ENCODE assay signal across 1 cellular context in the genomic region with DNA sequence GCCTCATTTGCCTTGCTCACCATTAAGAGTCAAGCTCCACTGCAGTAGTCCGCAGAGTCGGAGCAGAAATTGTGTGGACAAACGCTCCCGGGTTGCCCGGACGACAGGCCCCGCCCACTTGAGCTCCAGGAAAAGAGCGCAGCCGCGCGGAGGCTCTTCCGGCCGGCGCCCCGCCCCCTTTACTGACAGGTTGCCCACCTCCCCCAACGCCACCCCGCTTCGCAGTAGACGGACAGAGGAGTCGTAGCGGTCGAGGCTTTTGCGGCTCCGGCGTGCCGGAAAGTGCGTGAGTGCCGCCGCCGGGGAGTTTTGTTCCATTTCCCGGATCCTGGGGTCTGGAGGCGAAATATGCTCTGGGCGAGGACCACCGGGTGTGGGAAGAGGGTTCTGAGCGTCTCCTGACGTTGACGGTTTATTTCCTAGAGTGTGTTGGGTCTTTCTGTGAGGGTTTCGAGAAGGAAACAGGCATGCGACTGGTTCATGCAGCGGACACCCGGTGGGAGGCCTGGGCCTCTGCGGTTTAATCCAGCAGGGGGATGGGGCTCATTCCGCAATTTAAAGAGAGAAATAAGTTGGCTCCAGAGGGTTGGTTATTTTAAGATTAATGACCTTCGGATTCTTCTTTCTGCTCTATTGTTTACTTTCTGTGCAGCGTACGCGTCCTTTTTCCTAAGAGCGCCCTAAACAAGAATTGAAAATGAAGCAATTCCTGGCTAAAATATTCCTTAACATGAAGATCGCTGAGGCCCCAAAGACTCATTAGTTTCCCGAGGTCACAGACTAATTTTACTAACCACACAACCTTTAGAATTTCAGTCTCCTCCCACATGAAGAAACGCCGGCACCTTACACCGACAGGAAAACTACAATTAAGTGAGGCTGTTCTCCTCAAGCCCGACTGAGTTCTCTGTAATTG.
TF ChIP-seq lines count a peak whose summit lies in the region.

A gene with protein sequence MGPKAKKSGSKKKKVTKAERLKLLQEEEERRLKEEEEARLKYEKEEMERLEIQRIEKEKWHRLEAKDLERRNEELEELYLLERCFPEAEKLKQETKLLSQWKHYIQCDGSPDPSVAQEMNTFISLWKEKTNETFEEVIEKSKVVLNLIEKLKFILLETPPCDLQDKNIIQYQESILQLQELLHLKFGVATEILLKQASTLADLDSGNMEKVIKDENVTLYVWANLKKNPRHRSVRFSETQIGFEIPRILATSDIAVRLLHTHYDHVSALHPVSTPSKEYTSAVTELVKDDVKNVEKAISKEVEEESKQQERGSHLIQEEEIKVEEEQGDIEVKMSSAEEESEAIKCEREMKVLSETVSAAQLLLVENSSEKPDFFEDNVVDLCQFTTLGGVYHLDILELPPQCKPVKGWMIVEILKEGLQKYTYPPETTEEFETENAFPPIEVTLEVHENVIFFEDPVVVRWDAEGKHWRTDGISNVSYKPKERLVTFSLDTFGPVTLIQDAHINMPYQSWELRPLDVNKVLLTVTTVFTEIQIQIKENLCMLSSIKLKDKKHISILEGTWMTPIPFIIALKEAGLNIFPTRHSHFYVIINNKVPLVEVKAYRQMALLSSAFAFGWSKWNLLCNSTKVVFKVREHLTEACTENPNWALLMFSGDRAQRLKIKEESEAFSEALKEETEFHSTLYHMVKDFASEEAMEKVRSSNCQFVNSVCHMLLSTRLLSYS (minus strand): TSS at position 105 of the 916 bp plus-strand sequence. CDS start 82 bp downstream, at position 23.
A gene with protein sequence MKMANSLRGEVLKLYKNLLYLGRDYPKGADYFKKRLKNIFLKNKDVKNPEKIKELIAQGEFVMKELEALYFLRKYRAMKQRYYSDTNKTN (plus strand): TSS at position 182 of the 916 bp plus-strand sequence. CDS start 8,720 bp downstream, outside the sequence.

TF ChIP-seq in HepG2, 621 proteins besides CTCF, POLR2A, EP300 and RAD21 (continued from another document and continues in another):
- TF ChIP-seq, protein P1, sequence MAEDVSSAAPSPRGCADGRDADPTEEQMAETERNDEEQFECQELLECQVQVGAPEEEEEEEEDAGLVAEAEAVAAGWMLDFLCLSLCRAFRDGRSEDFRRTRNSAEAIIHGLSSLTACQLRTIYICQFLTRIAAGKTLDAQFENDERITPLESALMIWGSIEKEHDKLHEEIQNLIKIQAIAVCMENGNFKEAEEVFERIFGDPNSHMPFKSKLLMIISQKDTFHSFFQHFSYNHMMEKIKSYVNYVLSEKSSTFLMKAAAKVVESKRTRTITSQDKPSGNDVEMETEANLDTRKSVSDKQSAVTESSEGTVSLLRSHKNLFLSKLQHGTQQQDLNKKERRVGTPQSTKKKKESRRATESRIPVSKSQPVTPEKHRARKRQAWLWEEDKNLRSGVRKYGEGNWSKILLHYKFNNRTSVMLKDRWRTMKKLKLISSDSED (CRISPR knock-in tag; IDR thresholded peaks at IDR 0.05), result no peak
- peak; percentile 4; the same call in 1 of the 2 replicates for TF ChIP-seq SOX5 (CRISPR knock-in tag; IDR thresholded peaks at IDR 0.05; ENCODE audit: borderline replicate concordance)
- no peak for TF ChIP-seq GFI1 (CRISPR knock-in tag; IDR thresholded peaks at IDR 0.05; ENCODE audit: borderline replicate concordance)
- TF ChIP-seq, protein P2, sequence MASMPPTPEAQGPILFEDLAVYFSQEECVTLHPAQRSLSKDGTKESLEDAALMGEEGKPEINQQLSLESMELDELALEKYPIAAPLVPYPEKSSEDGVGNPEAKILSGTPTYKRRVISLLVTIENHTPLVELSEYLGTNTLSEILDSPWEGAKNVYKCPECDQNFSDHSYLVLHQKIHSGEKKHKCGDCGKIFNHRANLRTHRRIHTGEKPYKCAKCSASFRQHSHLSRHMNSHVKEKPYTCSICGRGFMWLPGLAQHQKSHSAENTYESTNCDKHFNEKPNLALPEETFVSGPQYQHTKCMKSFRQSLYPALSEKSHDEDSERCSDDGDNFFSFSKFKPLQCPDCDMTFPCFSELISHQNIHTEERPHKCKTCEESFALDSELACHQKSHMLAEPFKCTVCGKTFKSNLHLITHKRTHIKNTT (CRISPR knock-in tag; IDR thresholded peaks at IDR 0.05), result no peak
- TF ChIP-seq, protein P3, sequence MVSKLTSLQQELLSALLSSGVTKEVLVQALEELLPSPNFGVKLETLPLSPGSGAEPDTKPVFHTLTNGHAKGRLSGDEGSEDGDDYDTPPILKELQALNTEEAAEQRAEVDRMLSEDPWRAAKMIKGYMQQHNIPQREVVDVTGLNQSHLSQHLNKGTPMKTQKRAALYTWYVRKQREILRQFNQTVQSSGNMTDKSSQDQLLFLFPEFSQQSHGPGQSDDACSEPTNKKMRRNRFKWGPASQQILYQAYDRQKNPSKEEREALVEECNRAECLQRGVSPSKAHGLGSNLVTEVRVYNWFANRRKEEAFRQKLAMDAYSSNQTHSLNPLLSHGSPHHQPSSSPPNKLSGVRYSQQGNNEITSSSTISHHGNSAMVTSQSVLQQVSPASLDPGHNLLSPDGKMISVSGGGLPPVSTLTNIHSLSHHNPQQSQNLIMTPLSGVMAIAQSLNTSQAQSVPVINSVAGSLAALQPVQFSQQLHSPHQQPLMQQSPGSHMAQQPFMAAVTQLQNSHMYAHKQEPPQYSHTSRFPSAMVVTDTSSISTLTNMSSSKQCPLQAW (CRISPR knock-in tag; IDR thresholded peaks at IDR 0.05), result peak; percentile 73; the same call in 1 of the 2 replicates
- 0 out of 2 replicates have a peak, but pooled peaks have one; percentile 10 for TF ChIP-seq HNF4G (IDR thresholded peaks at IDR 0.05; ENCODE audit: borderline replicate concordance, low read depth, low read length)
- no peak for TF ChIP-seq HNF4G (CRISPR knock-in tag; IDR thresholded peaks at IDR 0.05; ENCODE audit: borderline replicate concordance, low read depth)
- 0 out of 2 replicates have a peak, but pooled peaks have one; percentile 56 for TF ChIP-seq ZNF878 (CRISPR knock-in tag; IDR thresholded peaks at IDR 0.05)
- no peak for TF ChIP-seq ZNF256 (CRISPR knock-in tag; conservative IDR thresholded peaks at IDR 0.05)
- TF ChIP-seq NAIF1 (CRISPR knock-in tag; IDR thresholded peaks at IDR 0.05; ENCODE audit: borderline replicate concordance), result peak; percentile 98
- no peak for TF ChIP-seq ZNF138 (CRISPR knock-in tag; IDR thresholded peaks at IDR 0.05; ENCODE audit: low read depth)
- peak; percentile 90 for TF ChIP-seq KDM2A (CRISPR knock-in tag; IDR thresholded peaks at IDR 0.05; ENCODE audit: borderline replicate concordance, low read depth)
- no peak for TF ChIP-seq IKZF1 (IDR thresholded peaks at IDR 0.05)
- TF ChIP-seq, protein P4, sequence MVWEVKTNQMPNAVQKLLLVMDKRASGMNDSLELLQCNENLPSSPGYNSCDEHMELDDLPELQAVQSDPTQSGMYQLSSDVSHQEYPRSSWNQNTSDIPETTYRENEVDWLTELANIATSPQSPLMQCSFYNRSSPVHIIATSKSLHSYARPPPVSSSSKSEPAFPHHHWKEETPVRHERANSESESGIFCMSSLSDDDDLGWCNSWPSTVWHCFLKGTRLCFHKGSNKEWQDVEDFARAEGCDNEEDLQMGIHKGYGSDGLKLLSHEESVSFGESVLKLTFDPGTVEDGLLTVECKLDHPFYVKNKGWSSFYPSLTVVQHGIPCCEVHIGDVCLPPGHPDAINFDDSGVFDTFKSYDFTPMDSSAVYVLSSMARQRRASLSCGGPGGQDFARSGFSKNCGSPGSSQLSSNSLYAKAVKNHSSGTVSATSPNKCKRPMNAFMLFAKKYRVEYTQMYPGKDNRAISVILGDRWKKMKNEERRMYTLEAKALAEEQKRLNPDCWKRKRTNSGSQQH (CRISPR knock-in tag; IDR thresholded peaks at IDR 0.05; ENCODE audit: low read depth), result peak; percentile 51; the same call in 1 of the 2 replicates
- TF ChIP-seq PITX1 (CRISPR knock-in tag; IDR thresholded peaks at IDR 0.05), result peak; percentile 64
- no peak for TF ChIP-seq CBX5 (CRISPR knock-in tag; IDR thresholded peaks at IDR 0.05; ENCODE audit: borderline replicate concordance)
- TF ChIP-seq, protein P5, sequence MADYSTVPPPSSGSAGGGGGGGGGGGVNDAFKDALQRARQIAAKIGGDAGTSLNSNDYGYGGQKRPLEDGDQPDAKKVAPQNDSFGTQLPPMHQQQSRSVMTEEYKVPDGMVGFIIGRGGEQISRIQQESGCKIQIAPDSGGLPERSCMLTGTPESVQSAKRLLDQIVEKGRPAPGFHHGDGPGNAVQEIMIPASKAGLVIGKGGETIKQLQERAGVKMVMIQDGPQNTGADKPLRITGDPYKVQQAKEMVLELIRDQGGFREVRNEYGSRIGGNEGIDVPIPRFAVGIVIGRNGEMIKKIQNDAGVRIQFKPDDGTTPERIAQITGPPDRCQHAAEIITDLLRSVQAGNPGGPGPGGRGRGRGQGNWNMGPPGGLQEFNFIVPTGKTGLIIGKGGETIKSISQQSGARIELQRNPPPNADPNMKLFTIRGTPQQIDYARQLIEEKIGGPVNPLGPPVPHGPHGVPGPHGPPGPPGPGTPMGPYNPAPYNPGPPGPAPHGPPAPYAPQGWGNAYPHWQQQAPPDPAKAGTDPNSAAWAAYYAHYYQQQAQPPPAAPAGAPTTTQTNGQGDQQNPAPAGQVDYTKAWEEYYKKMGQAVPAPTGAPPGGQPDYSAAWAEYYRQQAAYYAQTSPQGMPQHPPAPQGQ (CRISPR knock-in tag; IDR thresholded peaks at IDR 0.05; ENCODE audit: borderline replicate concordance), result no peak
- 0 out of 2 replicates have a peak, but pooled peaks have one; percentile 40 for TF ChIP-seq ZKSCAN1 (IDR thresholded peaks at IDR 0.05; ENCODE audit: low read length)
- TF ChIP-seq, protein P6, sequence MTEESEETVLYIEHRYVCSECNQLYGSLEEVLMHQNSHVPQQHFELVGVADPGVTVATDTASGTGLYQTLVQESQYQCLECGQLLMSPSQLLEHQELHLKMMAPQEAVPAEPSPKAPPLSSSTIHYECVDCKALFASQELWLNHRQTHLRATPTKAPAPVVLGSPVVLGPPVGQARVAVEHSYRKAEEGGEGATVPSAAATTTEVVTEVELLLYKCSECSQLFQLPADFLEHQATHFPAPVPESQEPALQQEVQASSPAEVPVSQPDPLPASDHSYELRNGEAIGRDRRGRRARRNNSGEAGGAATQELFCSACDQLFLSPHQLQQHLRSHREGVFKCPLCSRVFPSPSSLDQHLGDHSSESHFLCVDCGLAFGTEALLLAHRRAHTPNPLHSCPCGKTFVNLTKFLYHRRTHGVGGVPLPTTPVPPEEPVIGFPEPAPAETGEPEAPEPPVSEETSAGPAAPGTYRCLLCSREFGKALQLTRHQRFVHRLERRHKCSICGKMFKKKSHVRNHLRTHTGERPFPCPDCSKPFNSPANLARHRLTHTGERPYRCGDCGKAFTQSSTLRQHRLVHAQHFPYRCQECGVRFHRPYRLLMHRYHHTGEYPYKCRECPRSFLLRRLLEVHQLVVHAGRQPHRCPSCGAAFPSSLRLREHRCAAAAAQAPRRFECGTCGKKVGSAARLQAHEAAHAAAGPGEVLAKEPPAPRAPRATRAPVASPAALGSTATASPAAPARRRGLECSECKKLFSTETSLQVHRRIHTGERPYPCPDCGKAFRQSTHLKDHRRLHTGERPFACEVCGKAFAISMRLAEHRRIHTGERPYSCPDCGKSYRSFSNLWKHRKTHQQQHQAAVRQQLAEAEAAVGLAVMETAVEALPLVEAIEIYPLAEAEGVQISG (CRISPR knock-in tag; IDR thresholded peaks at IDR 0.05), result peak; percentile 78
- TF ChIP-seq EED (CRISPR knock-in tag; IDR thresholded peaks at IDR 0.05), result 0 out of 2 replicates have a peak, but pooled peaks have one; percentile 37
- peak; percentile 45 for TF ChIP-seq TBL1XR1 (IDR thresholded peaks at IDR 0.05; ENCODE audit: borderline replicate concordance, low read length, partially characterized antibody)
- TF ChIP-seq, protein P7, sequence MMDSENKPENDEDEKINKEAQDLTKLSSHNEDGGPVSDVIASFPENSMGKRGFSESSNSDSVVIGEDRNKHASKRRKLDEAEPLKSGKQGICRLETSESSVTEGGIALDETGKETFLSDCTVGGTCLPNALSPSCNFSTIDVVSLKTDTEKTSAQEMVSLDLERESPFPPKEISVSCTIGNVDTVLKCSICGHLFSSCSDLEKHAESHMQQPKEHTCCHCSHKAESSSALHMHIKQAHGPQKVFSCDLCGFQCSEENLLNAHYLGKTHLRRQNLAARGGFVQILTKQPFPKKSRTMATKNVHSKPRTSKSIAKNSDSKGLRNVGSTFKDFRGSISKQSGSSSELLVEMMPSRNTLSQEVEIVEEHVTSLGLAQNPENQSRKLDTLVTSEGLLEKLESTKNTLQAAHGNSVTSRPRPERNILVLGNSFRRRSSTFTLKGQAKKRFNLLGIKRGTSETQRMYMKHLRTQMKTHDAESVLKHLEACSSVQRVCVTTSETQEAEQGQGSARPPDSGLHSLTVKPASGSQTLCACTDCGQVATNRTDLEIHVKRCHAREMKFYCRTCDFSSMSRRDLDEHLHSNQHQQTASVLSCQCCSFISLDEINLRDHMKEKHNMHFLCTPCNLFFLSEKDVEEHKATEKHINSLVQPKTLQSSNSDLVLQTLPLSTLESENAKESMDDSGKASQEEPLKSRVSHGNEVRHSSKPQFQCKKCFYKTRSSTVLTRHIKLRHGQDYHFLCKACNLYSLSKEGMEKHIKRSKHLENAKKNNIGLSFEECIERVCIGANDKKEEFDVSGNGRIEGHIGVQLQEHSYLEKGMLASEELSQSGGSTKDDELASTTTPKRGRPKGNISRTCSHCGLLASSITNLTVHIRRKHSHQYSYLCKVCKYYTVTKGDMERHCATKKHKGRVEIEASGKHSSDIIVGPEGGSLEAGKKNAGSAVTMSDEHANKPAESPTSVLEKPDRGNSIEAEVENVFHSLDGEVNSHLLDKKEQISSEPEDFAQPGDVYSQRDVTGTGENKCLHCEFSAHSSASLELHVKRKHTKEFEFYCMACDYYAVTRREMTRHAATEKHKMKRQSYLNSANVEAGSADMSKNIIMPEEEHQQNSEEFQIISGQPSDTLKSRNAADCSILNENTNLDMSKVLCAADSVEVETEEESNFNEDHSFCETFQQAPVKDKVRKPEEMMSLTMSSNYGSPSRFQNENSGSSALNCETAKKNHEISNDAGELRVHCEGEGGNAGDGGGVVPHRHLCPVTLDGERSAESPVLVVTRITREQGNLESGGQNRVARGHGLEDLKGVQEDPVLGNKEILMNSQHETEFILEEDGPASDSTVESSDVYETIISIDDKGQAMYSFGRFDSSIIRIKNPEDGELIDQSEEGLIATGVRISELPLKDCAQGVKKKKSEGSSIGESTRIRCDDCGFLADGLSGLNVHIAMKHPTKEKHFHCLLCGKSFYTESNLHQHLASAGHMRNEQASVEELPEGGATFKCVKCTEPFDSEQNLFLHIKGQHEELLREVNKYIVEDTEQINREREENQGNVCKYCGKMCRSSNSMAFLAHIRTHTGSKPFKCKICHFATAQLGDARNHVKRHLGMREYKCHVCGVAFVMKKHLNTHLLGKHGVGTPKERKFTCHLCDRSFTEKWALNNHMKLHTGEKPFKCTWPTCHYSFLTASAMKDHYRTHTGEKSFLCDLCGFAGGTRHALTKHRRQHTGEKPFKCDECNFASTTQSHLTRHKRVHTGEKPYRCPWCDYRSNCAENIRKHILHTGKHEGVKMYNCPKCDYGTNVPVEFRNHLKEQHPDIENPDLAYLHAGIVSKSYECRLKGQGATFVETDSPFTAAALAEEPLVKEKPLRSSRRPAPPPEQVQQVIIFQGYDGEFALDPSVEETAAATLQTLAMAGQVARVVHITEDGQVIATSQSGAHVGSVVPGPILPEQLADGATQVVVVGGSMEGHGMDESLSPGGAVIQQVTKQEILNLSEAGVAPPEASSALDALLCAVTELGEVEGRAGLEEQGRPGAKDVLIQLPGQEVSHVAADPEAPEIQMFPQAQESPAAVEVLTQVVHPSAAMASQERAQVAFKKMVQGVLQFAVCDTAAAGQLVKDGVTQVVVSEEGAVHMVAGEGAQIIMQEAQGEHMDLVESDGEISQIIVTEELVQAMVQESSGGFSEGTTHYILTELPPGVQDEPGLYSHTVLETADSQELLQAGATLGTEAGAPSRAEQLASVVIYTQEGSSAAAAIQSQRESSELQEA (CRISPR knock-in tag; IDR thresholded peaks at IDR 0.05; ENCODE audit: not compliant biosample characterization), result no peak
- TF ChIP-seq KMT2A (CRISPR knock-in tag; IDR thresholded peaks at IDR 0.05), result peak; percentile 87
- TF ChIP-seq YEATS2 (CRISPR knock-in tag; IDR thresholded peaks at IDR 0.05; ENCODE audit: borderline replicate concordance), result no peak; the same call in 1 of the 2 replicates
